ENCODE assay signal across 21 cellular contexts in the genomic region with DNA sequence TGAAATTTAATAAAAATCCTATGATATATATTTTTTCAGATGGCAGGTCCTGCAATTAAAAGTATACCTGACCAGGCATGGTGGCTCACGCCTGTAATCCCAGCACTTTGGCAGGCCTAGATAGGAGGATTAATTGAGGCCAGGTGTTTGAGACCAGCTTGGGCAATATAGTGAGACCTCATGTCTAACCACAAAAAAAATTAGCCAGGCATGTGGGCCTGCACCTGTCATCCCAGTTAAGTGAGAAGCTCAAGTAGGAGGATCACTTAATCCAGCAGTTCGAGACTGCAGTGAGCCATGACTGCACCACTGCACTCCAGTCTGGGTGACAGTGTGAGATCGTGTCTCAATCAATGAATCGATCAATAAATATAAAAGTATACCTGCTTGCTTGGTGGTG. TPM values are rescaled to one million over a fixed set of nuclear protein-coding genes. Genes with fewer than 3 reads are reported as not detected.
A peak's percentile ranks its signal among the peaks of the same experiment; 100 is the strongest.
DNase-seq lines count a peak whose midpoint lies in the region; ATAC-seq and TF ChIP-seq lines count a peak whose summit lies in the region.
"Had no signal": no experiment of that assay in that cellular context is flagged by ENCODE, and none has a peak within 500 bp of the region (broad histone marks: within the 10 kb centered on the region; RNA-seq: fewer than 3 reads in every experiment).

No MANE protein-coding gene starts in this region.

- no peaks in the 10 kb centered on the region for H3K9me3 ChIP-seq in SK-N-SH
- no peaks in the 10 kb centered on the region for H3K9me3 ChIP-seq in T-helper 17 cell (ENCODE audit: control insufficient read depth, low read length, poor library complexity, severe bottlenecking)
- H3K9me3 ChIP-seq: adrenal gland, heart right ventricle, thoracic aorta had no signal

- no peaks in the 10 kb centered on the region for H3K27me3 ChIP-seq in SK-N-SH (ENCODE audit: insufficient read depth)
- H3K27me3 ChIP-seq: adrenal gland, heart right ventricle had no signal

- no peak overlapping the region for H3K4me3 ChIP-seq in SK-N-SH (ENCODE audit: low read depth in 2 of 2, low read length in 1 of 2)
- H3K4me3 ChIP-seq: adrenal gland, heart right ventricle, K562, thoracic aorta had no signal

- no peak for TF ChIP-seq EP300 in SK-N-SH (IDR thresholded peaks at IDR 0.05; ENCODE audit: borderline replicate concordance in 1 of 2, low read depth in 1 of 2, low read length in 1 of 2)

- peaks cover 43% of the 10 kb centered on the region for H3K79me2 ChIP-seq in SK-N-SH (ENCODE audit: insufficient read depth)

- no peak overlapping the region for H3K4me3 Mint-ChIP-seq in T-helper 17 cell
- no peak overlapping the region for H3K4me3 Mint-ChIP-seq in stimulated activated memory B cell treated with anti-CD40 and anti-IgM and Interleukin-4, amounts not matched to agents 10 μg/mL and 1 μg/mL and 100 μg/mL, for 72 hours

- ATAC-seq in SK-N-SH treated with all-trans-retinoic acid at 6 μM for 48 hours (no peak), T-helper 17 cell (no peak), GM21529 (IDR thresholded peaks at IDR 0.05; ENCODE audit: unreplicated experiment) (no peak)
- ATAC-seq in stimulated activated memory B cell treated with anti-CD40 and anti-IgM and Interleukin-4, amounts not matched to agents 10 μg/mL and 1 μg/mL and 100 μg/mL, for 72 hours = no peak
- ATAC-seq: activated CD4-positive, alpha-beta T cell treated with anti-CD3 and anti-CD28 coated beads for 36 hours; heart right ventricle; K562; left ventricle myocardium superior had no signal

- peak overlapping the region in 1 of 2 experiments; percentile 72; a peak in 1 of 4 replicates for H3K27ac ChIP-seq in SK-N-SH (ENCODE audit: low read depth in 2 of 2, low read length in 1 of 2)
- H3K27ac ChIP-seq: adrenal gland, C4-2B, heart right ventricle, thoracic aorta had no signal

- H3K4me1 Mint-ChIP-seq in T-helper 17 cell = peaks cover 38% of the 10 kb centered on the region
- peaks cover 43% of the 10 kb centered on the region for H3K4me1 Mint-ChIP-seq in stimulated activated memory B cell treated with anti-CD40 and anti-IgM and Interleukin-4, amounts not matched to agents 10 μg/mL and 1 μg/mL and 100 μg/mL, for 72 hours

- peak overlapping the region; percentile 93 for H3K27ac Mint-ChIP-seq in T-helper 17 cell
- peak overlapping the region; percentile 93 for H3K27ac Mint-ChIP-seq in stimulated activated memory B cell treated with anti-CD40 and anti-IgM and Interleukin-4, amounts not matched to agents 10 μg/mL and 1 μg/mL and 100 μg/mL, for 72 hours
- H3K27ac Mint-ChIP-seq: activated CD4-positive, alpha-beta T cell treated with anti-CD3 and anti-CD28 coated beads for 36 hours had no signal

- no peaks in the 10 kb centered on the region for H3K27me3 Mint-ChIP-seq in T-helper 17 cell
- H3K27me3 Mint-ChIP-seq in stimulated activated memory B cell treated with anti-CD40 and anti-IgM and Interleukin-4, amounts not matched to agents 10 μg/mL and 1 μg/mL and 100 μg/mL, for 72 hours = no peaks in the 10 kb centered on the region
- H3K27me3 Mint-ChIP-seq: activated CD4-positive, alpha-beta T cell treated with anti-CD3 and anti-CD28 coated beads for 36 hours; progenitor cell of endocrine pancreas had no signal

- H3K9me3 Mint-ChIP-seq in stimulated activated memory B cell treated with anti-CD40 and anti-IgM and Interleukin-4, amounts not matched to agents 10 μg/mL and 1 μg/mL and 100 μg/mL, for 72 hours = no peaks in the 10 kb centered on the region
- H3K9me3 Mint-ChIP-seq: activated T-helper 1 cell treated with anti-CD3 and anti-CD28 coated beads, Interleukin-12 subunit alpha, Interleukin-12 subunit beta, Interleukin-2, Interleukin-4 antibody, amounts not matched to agents 30 ng/mL and 10 ng/mL and 1 ng/mL, durations not matched to agents 14 hours and 24 hours and 36 hours; neural crest cell had no signal

- H3K36me3 Mint-ChIP-seq in T-helper 17 cell (ENCODE audit: low read depth) = peaks cover 17% of the 10 kb centered on the region
- peaks cover 36% of the 10 kb centered on the region for H3K36me3 Mint-ChIP-seq in stimulated activated memory B cell treated with anti-CD40 and anti-IgM and Interleukin-4, amounts not matched to agents 10 μg/mL and 1 μg/mL and 100 μg/mL, for 72 hours

- no peak for TF ChIP-seq CTCF in SK-N-SH (IDR thresholded peaks at IDR 0.05)
- no peak for TF ChIP-seq CTCF in GM13977 (IDR thresholded peaks at IDR 0.05; ENCODE audit: extremely low read depth, insufficient read depth, missing control alignments)

- peak overlapping the region; percentile 95; the same call in 1 of the 2 replicates for H3K4me2 ChIP-seq in SK-N-SH

- TF ChIP-seq RAD21 in SK-N-SH (IDR thresholded peaks at IDR 0.05; ENCODE audit: low read length) = no peak

- no peak overlapping the region for H2AFZ ChIP-seq in SK-N-SH (ENCODE audit: low read depth)

- H4K20me1 ChIP-seq in SK-N-SH (ENCODE audit: insufficient read depth) = no peaks in the 10 kb centered on the region

- WGBS in SK-N-SH (ENCODE audit: low lambda C conversion rate) = 95% methylated on average over 4 of the region's 4 CpGs

- CTCF ChIA-PET in SK-N-SH (lab: Yijun Ruan, JAX) = interaction anchor here (1.3 to 2.1 kb wide), 2 partner anchors 59 to 325 kb away, joined by 6 to 8 read pairs; no protein-coding TSS in a partner anchor

- no peaks in the 10 kb centered on the region for H3K9me2 ChIP-seq in SK-N-SH

- H3K9ac ChIP-seq in SK-N-SH = no peak overlapping the region

- H3K36me3 ChIP-seq in SK-N-SH (replicated peaks in 1 of 2; ENCODE audit: control insufficient read depth in 1 of 2, insufficient read depth in 2 of 2, low read length in 1 of 2) = peaks cover 20 to 32% of the 10 kb centered on the region in 2 experiments
- H3K36me3 ChIP-seq: adrenal gland had no signal

- POLR2A ChIA-PET in SK-N-SH (lab: Yijun Ruan, JAX) = no interaction called here

- in situ Hi-C loops in GM13977 (cut with MboI; ENCODE audit: low pct_unique_long_range_greater_than_20kb, low sequenced_read_pairs, unreplicated experiment) = no loop called here

- DNase-seq in SK-N-SH (no peak), NCI-H2107 (lab: John Stamatoyannopoulos, UW) (peak; percentile 14), T-helper 17 cell (no peak), NCI-H1930 (lab: John Stamatoyannopoulos, UW) (no peak), GM13977 (ENCODE audit: low spot score) (no peak)
- DNase-seq: adrenal gland; dermis blood vessel endothelial cell; heart right ventricle; left ventricle myocardium superior; NCI-H2227 treated with DMSO at 0.1 percent for 48 hours; stimulated activated CD4-positive, alpha-beta T cell treated with anti-CD3 and anti-CD28 coated beads, Interleukin-1b, Interleukin-23, amount 100 ng/mL, for 48 hours had no signal

- H3K4me1 ChIP-seq in SK-N-SH (ENCODE audit: control insufficient read depth in 1 of 2, insufficient read depth in 2 of 2, low read depth in 1 of 2, low read length in 1 of 2) = peaks cover 18 to 35% of the 10 kb centered on the region in 2 experiments

- H3F3A ChIP-seq in SK-N-SH (replicated peaks; ENCODE audit: insufficient read depth) = peaks cover 42% of the 10 kb centered on the region

TF ChIP-seq in SK-N-SH, 30 proteins besides CTCF, POLR2A, EP300 and RAD21 (continues in another document):
- TF ChIP-seq RFX5 (IDR thresholded peaks at IDR 0.05; ENCODE audit: low read length) = no peak
- no peak for TF ChIP-seq TCF12 (IDR thresholded peaks at IDR 0.05)
- TF ChIP-seq YY1 (IDR thresholded peaks at IDR 0.05; ENCODE audit: low read depth) = no peak
- no peak for TF ChIP-seq GATA2 (CRISPR knock-in tag; IDR thresholded peaks at IDR 0.05)
- no peak for TF ChIP-seq EZH2phosphoT487 (IDR thresholded peaks at IDR 0.05; ENCODE audit: borderline replicate concordance, low read depth)
- TF ChIP-seq JUND (IDR thresholded peaks at IDR 0.05) = no peak
- TF ChIP-seq, protein P1, sequence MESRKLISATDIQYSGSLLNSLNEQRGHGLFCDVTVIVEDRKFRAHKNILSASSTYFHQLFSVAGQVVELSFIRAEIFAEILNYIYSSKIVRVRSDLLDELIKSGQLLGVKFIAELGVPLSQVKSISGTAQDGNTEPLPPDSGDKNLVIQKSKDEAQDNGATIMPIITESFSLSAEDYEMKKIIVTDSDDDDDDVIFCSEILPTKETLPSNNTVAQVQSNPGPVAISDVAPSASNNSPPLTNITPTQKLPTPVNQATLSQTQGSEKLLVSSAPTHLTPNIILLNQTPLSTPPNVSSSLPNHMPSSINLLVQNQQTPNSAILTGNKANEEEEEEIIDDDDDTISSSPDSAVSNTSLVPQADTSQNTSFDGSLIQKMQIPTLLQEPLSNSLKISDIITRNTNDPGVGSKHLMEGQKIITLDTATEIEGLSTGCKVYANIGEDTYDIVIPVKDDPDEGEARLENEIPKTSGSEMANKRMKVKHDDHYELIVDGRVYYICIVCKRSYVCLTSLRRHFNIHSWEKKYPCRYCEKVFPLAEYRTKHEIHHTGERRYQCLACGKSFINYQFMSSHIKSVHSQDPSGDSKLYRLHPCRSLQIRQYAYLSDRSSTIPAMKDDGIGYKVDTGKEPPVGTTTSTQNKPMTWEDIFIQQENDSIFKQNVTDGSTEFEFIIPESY (IDR thresholded peaks at IDR 0.05; ENCODE audit: borderline replicate concordance, low read depth) = no peak

TF ChIP-seq in SK-N-SH treated with all-trans-retinoic acid at 6 μM for 48 hours, 23 proteins besides CTCF, POLR2A, EP300 and RAD21 (continues in another document):
- no peak for TF ChIP-seq TOX (CRISPR knock-in tag; IDR thresholded peaks at IDR 0.05; ENCODE audit: borderline replicate concordance)
- TF ChIP-seq, protein P2, sequence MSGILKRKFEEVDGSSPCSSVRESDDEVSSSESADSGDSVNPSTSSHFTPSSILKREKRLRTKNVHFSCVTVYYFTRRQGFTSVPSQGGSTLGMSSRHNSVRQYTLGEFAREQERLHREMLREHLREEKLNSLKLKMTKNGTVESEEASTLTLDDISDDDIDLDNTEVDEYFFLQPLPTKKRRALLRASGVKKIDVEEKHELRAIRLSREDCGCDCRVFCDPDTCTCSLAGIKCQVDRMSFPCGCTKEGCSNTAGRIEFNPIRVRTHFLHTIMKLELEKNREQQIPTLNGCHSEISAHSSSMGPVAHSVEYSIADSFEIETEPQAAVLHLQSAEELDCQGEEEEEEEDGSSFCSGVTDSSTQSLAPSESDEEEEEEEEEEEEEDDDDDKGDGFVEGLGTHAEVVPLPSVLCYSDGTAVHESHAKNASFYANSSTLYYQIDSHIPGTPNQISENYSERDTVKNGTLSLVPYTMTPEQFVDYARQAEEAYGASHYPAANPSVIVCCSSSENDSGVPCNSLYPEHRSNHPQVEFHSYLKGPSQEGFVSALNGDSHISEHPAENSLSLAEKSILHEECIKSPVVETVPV (CRISPR knock-in tag; IDR thresholded peaks at IDR 0.05) = no peak
- TF ChIP-seq OSR1 (CRISPR knock-in tag; IDR thresholded peaks at IDR 0.05) = no peak
- no peak for TF ChIP-seq PPARA (CRISPR knock-in tag; IDR thresholded peaks at IDR 0.05; ENCODE audit: borderline replicate concordance)

RNA-seq across cellular contexts. Expression of a gene that starts 2.5 kb away (rescaled TPM):
- 235 and 387 TPM in 2 replicates for polyA plus RNA-seq in SK-N-SH (2012; rRNA removed)
- polyA plus RNA-seq in SK-N-SH (2012; cell fraction: cytosol; rRNA removed) = 362 and 414 TPM in 2 replicates
- 83.6 and 110 TPM in 2 replicates for polyA plus RNA-seq in SK-N-SH (2012; cell fraction: nucleus; rRNA removed)
- total RNA-seq in T-helper 17 cell = 10 to 100 TPM; 54.1 to 61.9 TPM
